ENCODE assay signal across 8 cellular contexts in genomic region chr6:142845143-142845571, GRCh38.
DNase-seq lines count a peak whose midpoint lies in the region; ATAC-seq lines count a peak whose summit lies in the region.

No MANE protein-coding gene starts in this region.

- DNase-seq in ACHN: peak; percentile 46
- DNase-seq in Ammon's horn (ENCODE audit: low spot score): no peak
- DNase-seq in posterior cingulate gyrus: no peak
- no peak for DNase-seq in DMS153 (lab: John Stamatoyannopoulos, UW)

- H3K9ac ChIP-seq in mucosa of rectum (ENCODE audit: low read depth in 1 of 2, low read length in 2 of 2): peak overlapping the region; percentile 41 to 42

- no peaks in the 10 kb centered on the region for H3K9me3 ChIP-seq in mucosa of rectum (ENCODE audit: control insufficient read depth in 2 of 2, low read length in 2 of 2)

- ATAC-seq in GM19023 (IDR thresholded peaks at IDR 0.05; ENCODE audit: unreplicated experiment) (peak; percentile 29), HG03432 (IDR thresholded peaks at IDR 0.05; ENCODE audit: unreplicated experiment) (peak; percentile 48)

- peak overlapping the region; percentile 33 to 67 for H3K4me3 ChIP-seq in mucosa of rectum (ENCODE audit: low read length in 2 of 2)

- in situ Hi-C loops in ACHN (cut with HindIII; ENCODE audit: low pct_ligation_motif_present, low pct_unique_long_range_greater_than_20kb, low sequenced_read_pairs): no loop called here

- H3K36me3 ChIP-seq in mucosa of rectum (ENCODE audit: control insufficient read depth in 2 of 2, insufficient read depth in 2 of 2, low read length in 2 of 2): no peaks in the 10 kb centered on the region

- intact Hi-C loops in posterior cingulate gyrus (cut with DNase I): loop anchor here (1.0 kb wide), 1 partner anchor 101 kb away; no protein-coding TSS in a partner anchor

- H3K27ac ChIP-seq in angular gyrus (ENCODE audit: low read depth, low read length) (peak overlapping the region; percentile 74), mucosa of rectum (ENCODE audit: low read depth in 2 of 2, low read length in 2 of 2) (peak overlapping the region; percentile 74 to 83)

- peaks cover 27 to 34% of the 10 kb centered on the region in 2 donors for H3K4me1 ChIP-seq in mucosa of rectum (ENCODE audit: control insufficient read depth in 2 of 2, insufficient read depth in 2 of 2, low read length in 2 of 2)

- H3K27me3 ChIP-seq in mucosa of rectum (ENCODE audit: control insufficient read depth in 2 of 2, insufficient read depth in 2 of 2, low read length in 2 of 2): no peaks in the 10 kb centered on the region
